ENCODE assay signal across 34 cellular contexts in the genomic region with DNA sequence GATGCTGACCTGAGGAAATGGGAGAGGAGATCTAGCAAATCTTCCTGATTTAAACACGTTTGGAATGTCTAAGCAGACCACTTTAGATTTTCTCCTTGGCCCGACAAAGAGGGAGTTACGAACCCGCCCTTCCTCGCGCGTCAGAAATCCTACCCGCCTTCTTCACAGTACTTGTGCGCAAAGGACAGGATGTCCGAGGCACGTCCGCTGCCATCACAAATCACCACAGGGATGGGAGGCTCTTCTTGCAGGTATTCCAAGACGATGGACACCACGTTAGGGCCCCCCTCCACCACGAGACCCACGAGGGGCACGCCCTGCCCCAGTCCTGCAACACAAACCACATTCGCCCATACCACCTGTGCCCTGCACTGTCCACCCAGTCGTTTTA. TPM values are rescaled to one million over a fixed set of nuclear protein-coding genes. Genes with fewer than 3 reads are reported as not detected.
A peak's percentile ranks its signal among the peaks of the same experiment; 100 is the strongest.
DNase-seq lines count a peak whose midpoint lies in the region; ATAC-seq, FAIRE-seq and TF ChIP-seq lines count a peak whose summit lies in the region.
"Had no signal": no experiment of that assay in that cellular context is flagged by ENCODE, and none has a peak within 500 bp of the region (broad histone marks: within the 10 kb centered on the region; RNA-seq: fewer than 3 reads in every experiment).

No MANE protein-coding gene starts in this region.

- no peaks in the 10 kb centered on the region for H3K36me3 ChIP-seq in SJCRH30
- H3K36me3 ChIP-seq: BLaER1 treated with 17β-estradiol and CSF1 and Interleukin-3, amounts not matched to agents 10 nM and 100 nM; neural progenitor cell; right lobe of liver; tibial nerve had no signal

- H3K27me3 Mint-ChIP-seq in nephron (ENCODE audit: low read depth) = peaks cover 3% of the 10 kb centered on the region
- H3K27me3 Mint-ChIP-seq: activated naive CD4-positive, alpha-beta T cell treated with anti-CD3 and anti-CD28 coated beads, Interleukin-2, amount 50 U/mL, for 24 hours had no signal

- H3K4me1 Mint-ChIP-seq in nephron = peaks cover 20% of the 10 kb centered on the region
- H3K4me1 Mint-ChIP-seq: activated naive CD4-positive, alpha-beta T cell treated with anti-CD3 and anti-CD28 coated beads, Interleukin-2, amount 50 U/mL, for 24 hours had no signal

- peak overlapping the region; percentile 8 to 25 (median 10) for H3K4me3 Mint-ChIP-seq in nephron
- H3K4me3 Mint-ChIP-seq: activated naive CD4-positive, alpha-beta T cell treated with anti-CD3 and anti-CD28 coated beads, Interleukin-2, amount 50 U/mL, for 24 hours; IgD-negative memory B cell; memory B cell; neural progenitor cell had no signal

- H3K36me3 Mint-ChIP-seq in nephron (ENCODE audit: low read depth) = no peaks in the 10 kb centered on the region
- H3K36me3 Mint-ChIP-seq: IgD-negative memory B cell, memory B cell, neural progenitor cell had no signal

- TF ChIP-seq CTCF in AG10803 (conservative IDR thresholded peaks at IDR 0.05; ENCODE audit: low read length) (no peak), HFF-Myc (IDR thresholded peaks at IDR 0.05; ENCODE audit: low read depth, low read length, missing control alignments) (no peak), nephron (IDR thresholded peaks at IDR 0.05; ENCODE audit: unreplicated experiment in 3 of 3) (no peak), D721Med (IDR thresholded peaks at IDR 0.05; ENCODE audit: insufficient read depth, missing control alignments) (no peak)

- FAIRE-seq in D721Med (lab: Jason Lieb, UNC) = no peak
- FAIRE-seq: bronchial epithelial cell, colon had no signal

- peak overlapping the region; percentile 72 to 90 (median 86) for H3K27ac Mint-ChIP-seq in nephron
- H3K27ac Mint-ChIP-seq: activated naive CD4-positive, alpha-beta T cell treated with anti-CD3 and anti-CD28 coated beads, Interleukin-2, amount 50 U/mL, for 24 hours; IgD-negative memory B cell; memory B cell; neural progenitor cell had no signal

- H3K4me3 ChIP-seq in AG10803 (ENCODE audit: low read length) = peak overlapping the region; percentile 26
- peak overlapping the region; percentile 2; the same call in 1 of the 2 replicates for H3K4me3 ChIP-seq in HFF-Myc (replicated peaks; ENCODE audit: low read depth, low read length)
- no peak overlapping the region for H3K4me3 ChIP-seq in SJCRH30
- H3K4me3 ChIP-seq: BLaER1 treated with 17β-estradiol and CSF1 and Interleukin-3, amounts not matched to agents 10 nM and 100 nM; neural progenitor cell; right lobe of liver; tibial nerve had no signal

- no peaks in the 10 kb centered on the region for H3K4me1 ChIP-seq in SJCRH30
- H3K4me1 ChIP-seq: BLaER1 treated with 17β-estradiol and CSF1 and Interleukin-3, amounts not matched to agents 10 nM and 100 nM; foreskin keratinocyte; neural progenitor cell had no signal

- no peak overlapping the region for H3K27ac ChIP-seq in SJCRH30
- H3K27ac ChIP-seq: BLaER1 treated with 17β-estradiol and CSF1 and Interleukin-3, amounts not matched to agents 10 nM and 100 nM; epithelial cell of prostate; foreskin keratinocyte; neural progenitor cell; right lobe of liver; VCaP had no signal

- no peak for ATAC-seq in GM18868 (IDR thresholded peaks at IDR 0.05; ENCODE audit: unreplicated experiment)
- ATAC-seq: foreskin keratinocyte, left colon, Panc1, right lobe of liver had no signal

- peaks cover 3% of the 10 kb centered on the region for H3K9me3 Mint-ChIP-seq in nephron
- H3K9me3 Mint-ChIP-seq: activated naive CD4-positive, alpha-beta T cell treated with anti-CD3 and anti-CD28 coated beads, Interleukin-2, amount 50 U/mL, for 24 hours; memory B cell; neural progenitor cell had no signal

- H3K9me3 ChIP-seq in SJCRH30 (replicated peaks) = no peaks in the 10 kb centered on the region
- H3K9me3 ChIP-seq: right lobe of liver, tibial nerve had no signal

- DNase-seq in AG10803 (ENCODE audit: low read depth) (peak; percentile 55), HFF-Myc (ENCODE audit: extremely low read depth, low read depth) (no peak), fibroblast of gingiva (ENCODE audit: low read depth) (peak; percentile 39), D721Med (ENCODE audit: insufficient read length, low spot score) (no peak), SJCRH30 (no peak)
- no peak for DNase-seq in activated T-cell treated with anti-CD3 and anti-CD28 coated beads, Interleukin-2, amount 50 U/mL, for 48 hours
- DNase-seq: activated CD4-positive, alpha-beta T cell treated with anti-CD3 and anti-CD28 coated beads for 48 hours; activated T-cell treated with anti-CD3 and anti-CD28 coated beads for 4 hours; amygdala; DMS53; effector CD4-positive, alpha-beta T cell; foreskin keratinocyte; left colon; NCI-H146; NCI-H345; right lobe of liver; SHP77 treated with DMSO at 0.1 percent for 48 hours; stimulated activated CD4-positive, alpha-beta T cell treated with anti-CD3 and anti-CD28 coated beads, Interleukin-12 subunit alpha, Interleukin-12 subunit beta, amount 100 ng/mL, for 4 hours; stimulated activated CD4-positive, alpha-beta T cell treated with anti-CD3 and anti-CD28 coated beads, Interleukin-2, amount 100 ng/mL, for 48 hours; SW 1271; T1000 had no signal

- H3K27me3 ChIP-seq in SJCRH30 = no peaks in the 10 kb centered on the region; the same call in 1 of the 2 replicates
- H3K27me3 ChIP-seq: BLaER1 treated with 17β-estradiol and CSF1 and Interleukin-3, amounts not matched to agents 10 nM and 100 nM; foreskin keratinocyte; neural progenitor cell; right lobe of liver; tibial nerve had no signal

RNA-seq across cellular contexts. Expression of gene TRPM1, which starts 38.6 kb away (rescaled TPM):
- 0.06 TPM in 1 of 2 replicates, not detected in the other for total RNA-seq in SJCRH30 (2014; rRNA removed; shearing (Covaris generic))
- total RNA-seq: foreskin keratinocyte, left colon, right lobe of liver, tibial nerve had no signal

Comparison
In these comparisons a context has a peak if more than half of its experiments do, and no peak if none do; other contexts are left out.
1. DNase-seq: peak in AG10803 (single experiment) and fibroblast of gingiva (single experiment); none in HFF-Myc (single experiment), D721Med (single experiment), activated T-cell treated with anti-CD3 and anti-CD28 coated beads, Interleukin-2, amount 50 U/mL, for 48 hours (0 of 2) and SJCRH30 (0 of 2).